In genomic region chr10:92291610-92291859, GRCh38 we compare ENCODE assay signal across 8 cellular contexts. TPM values are rescaled to one million over a fixed set of nuclear protein-coding genes. Genes with fewer than 3 reads are reported as not detected.
DNase-seq lines count a peak whose midpoint lies in the region; ATAC-seq and TF ChIP-seq lines count a peak whose summit lies in the region.

No MANE protein-coding gene starts in this region.

- H3K9me3 ChIP-seq in HEK293 (ENCODE audit: control insufficient read depth, insufficient read depth, low read depth, low read length) (no peaks in the 10 kb centered on the region), adipocyte (ENCODE audit: control insufficient read depth, low read length) (no peaks in the 10 kb centered on the region), left lung (no peaks in the 10 kb centered on the region), tibial artery (no peaks in the 10 kb centered on the region)

- CTCF ChIA-PET in HEK293 (lab: Yijun Ruan, JAX), result interaction anchor here (0.6 to 4.3 kb wide), 8 partner anchors 9 to 300 kb away, joined by 3 to 41 read pairs (median 4); no protein-coding TSS in a partner anchor

- H3K4me3 ChIP-seq in HEK293 (ENCODE audit: low read depth, low read length) (peak overlapping the region; percentile 100), adipocyte (ENCODE audit: low read length) (peak overlapping the region; percentile 97), left lung (peak overlapping the region; percentile 56 to 91), tibial artery (peak overlapping the region; percentile 68 to 100)

- H3K9ac ChIP-seq in adipocyte (ENCODE audit: low read length), result peak overlapping the region; percentile 99

- POLR2A ChIA-PET in HEK293 (lab: Yijun Ruan, JAX), result interaction anchor here (0.5 to 1.8 kb wide), 5 partner anchors 13 to 283 kb away, joined by 3 to 8 read pairs (median 6); partner anchors contain the start of gene IDE

- peak; percentile 10 for DNase-seq in A172 (ENCODE audit: low spot score)
- DNase-seq in adipocyte (ENCODE audit: low read depth), result peak; percentile 74
- no peak for DNase-seq in left lung
- DNase-seq in tibial artery, result no peak
- no peak for DNase-seq in G401 (ENCODE audit: low spot score)
- no peak for DNase-seq in iPS-NIHi11 (ENCODE audit: low spot score)

- H3K27me3 ChIP-seq in adipocyte (replicated peaks; ENCODE audit: control insufficient read depth, insufficient read depth, low read length) (no peaks in the 10 kb centered on the region), left lung (no peaks in the 10 kb centered on the region), tibial artery (no peaks in the 10 kb centered on the region)

- H3K27ac ChIP-seq in HEK293 (ENCODE audit: extremely low read depth, low read depth, low read length) (peak overlapping the region; percentile 91), left lung (peak overlapping the region; percentile 90 to 96), tibial artery (peak overlapping the region; percentile 93 to 98)

- in situ Hi-C loops in G401 (cut with HindIII; ENCODE audit: low sequenced_read_pairs), result no loop called here

- H3K36me3 ChIP-seq in HEK293 (ENCODE audit: control insufficient read depth in 2 of 2, insufficient read depth in 1 of 2, low read length in 2 of 2) (peaks cover 16 to 19% of the 10 kb centered on the region in 2 experiments), adipocyte (ENCODE audit: control insufficient read depth, insufficient read depth, low read length, severe bottlenecking) (peaks cover 15% of the 10 kb centered on the region), left lung (peaks cover 0 to 19% of the 10 kb centered on the region in 2 donors), tibial artery (no peaks in the 10 kb centered on the region)

- peaks cover 2% of the 10 kb centered on the region; the same call in 1 of the 2 replicates for H3K4me1 ChIP-seq in HEK293 (ENCODE audit: control insufficient read depth, insufficient read depth, low read length)
- peaks cover 13% of the 10 kb centered on the region for H3K4me1 ChIP-seq in adipocyte (ENCODE audit: control insufficient read depth, insufficient read depth, low read length)
- H3K4me1 ChIP-seq in left lung, result peaks cover 7 to 15% of the 10 kb centered on the region in 2 donors
- peaks cover 0 to 26% (median 8%) of the 10 kb centered on the region in 4 donors for H3K4me1 ChIP-seq in tibial artery

- ATAC-seq in left lung, result no peak
- ATAC-seq in HG02642 (IDR thresholded peaks at IDR 0.05; ENCODE audit: poor library complexity, unreplicated experiment), result no peak

- intact Hi-C loops in left lung (cut with DNase I) (loop anchor here in 1 of 2 donors (10.0 kb wide), 1 partner anchor 187 kb away; no protein-coding TSS in a partner anchor), tibial artery (cut with DNase I; ENCODE audit: low total_unique reads) (loop anchor here (5.0 to 10.0 kb wide), 2 partner anchors 57 to 204 kb away; no protein-coding TSS in a partner anchor)

- TF ChIP-seq CTCF in HEK293 (tag by site-specific recombination; IDR thresholded peaks at IDR 0.05) (no peak), left lung (IDR thresholded peaks at IDR 0.05) (no peak), tibial artery (IDR thresholded peaks at IDR 0.05) (no peak)

TF ChIP-seq in HEK293, 187 proteins besides CTCF, POLR2A, EP300 and RAD21:
- TF ChIP-seq KLF16 (tag by site-specific recombination; IDR thresholded peaks at IDR 0.05), result no peak
- TF ChIP-seq ZNF132 (tag by site-specific recombination; IDR thresholded peaks at IDR 0.05; ENCODE audit: borderline replicate concordance), result no peak
- TF ChIP-seq, protein P1, sequence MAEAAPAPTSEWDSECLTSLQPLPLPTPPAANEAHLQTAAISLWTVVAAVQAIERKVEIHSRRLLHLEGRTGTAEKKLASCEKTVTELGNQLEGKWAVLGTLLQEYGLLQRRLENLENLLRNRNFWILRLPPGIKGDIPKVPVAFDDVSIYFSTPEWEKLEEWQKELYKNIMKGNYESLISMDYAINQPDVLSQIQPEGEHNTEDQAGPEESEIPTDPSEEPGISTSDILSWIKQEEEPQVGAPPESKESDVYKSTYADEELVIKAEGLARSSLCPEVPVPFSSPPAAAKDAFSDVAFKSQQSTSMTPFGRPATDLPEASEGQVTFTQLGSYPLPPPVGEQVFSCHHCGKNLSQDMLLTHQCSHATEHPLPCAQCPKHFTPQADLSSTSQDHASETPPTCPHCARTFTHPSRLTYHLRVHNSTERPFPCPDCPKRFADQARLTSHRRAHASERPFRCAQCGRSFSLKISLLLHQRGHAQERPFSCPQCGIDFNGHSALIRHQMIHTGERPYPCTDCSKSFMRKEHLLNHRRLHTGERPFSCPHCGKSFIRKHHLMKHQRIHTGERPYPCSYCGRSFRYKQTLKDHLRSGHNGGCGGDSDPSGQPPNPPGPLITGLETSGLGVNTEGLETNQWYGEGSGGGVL (tag by site-specific recombination; IDR thresholded peaks at IDR 0.05), result no peak
- 0 out of 2 replicates have a peak, but pooled peaks have one; percentile 5 for TF ChIP-seq GLI4 (tag by site-specific recombination; IDR thresholded peaks at IDR 0.05)
- TF ChIP-seq YY2 (tag by site-specific recombination; IDR thresholded peaks at IDR 0.05), result no peak

RNA-seq across cellular contexts. Expression of gene MARCHF5, which starts 0.6 kb away (rescaled TPM):
- 12.5 and 24.0 TPM in 2 replicates for total RNA-seq in A172 (2014; rRNA removed; shearing (Covaris generic))
- 10 to 100 TPM; 33.0 to 41.8 TPM for total RNA-seq in left lung
- 35.1 and 45.1 TPM in 2 replicates for total RNA-seq in G401 (2014; rRNA removed; shearing (Covaris generic))

RNA-seq across cellular contexts. Expression of gene CPEB3, which starts 0.7 kb away (rescaled TPM):
- 0.28 and 0.69 TPM in 2 replicates for total RNA-seq in A172 (2014; rRNA removed; shearing (Covaris generic))
- 1 to 10 TPM; 3.5 to 4.3 TPM for total RNA-seq in left lung
- 1.1 and 2.0 TPM in 2 replicates for total RNA-seq in G401 (2014; rRNA removed; shearing (Covaris generic))

Comparison
In these comparisons a context has a peak if more than half of its experiments do, and no peak if none do; other contexts are left out.
1. DNase-seq: peak in A172 (single experiment) and adipocyte (single experiment); none in left lung (0 of 2), tibial artery (0 of 2), G401 (single experiment) and iPS-NIHi11 (single experiment).
2. Peak in every context shown above with its lines, with median percentiles within 50 percentile points of each other: H3K27ac ChIP-seq and H3K4me3 ChIP-seq.